In the genomic region with DNA sequence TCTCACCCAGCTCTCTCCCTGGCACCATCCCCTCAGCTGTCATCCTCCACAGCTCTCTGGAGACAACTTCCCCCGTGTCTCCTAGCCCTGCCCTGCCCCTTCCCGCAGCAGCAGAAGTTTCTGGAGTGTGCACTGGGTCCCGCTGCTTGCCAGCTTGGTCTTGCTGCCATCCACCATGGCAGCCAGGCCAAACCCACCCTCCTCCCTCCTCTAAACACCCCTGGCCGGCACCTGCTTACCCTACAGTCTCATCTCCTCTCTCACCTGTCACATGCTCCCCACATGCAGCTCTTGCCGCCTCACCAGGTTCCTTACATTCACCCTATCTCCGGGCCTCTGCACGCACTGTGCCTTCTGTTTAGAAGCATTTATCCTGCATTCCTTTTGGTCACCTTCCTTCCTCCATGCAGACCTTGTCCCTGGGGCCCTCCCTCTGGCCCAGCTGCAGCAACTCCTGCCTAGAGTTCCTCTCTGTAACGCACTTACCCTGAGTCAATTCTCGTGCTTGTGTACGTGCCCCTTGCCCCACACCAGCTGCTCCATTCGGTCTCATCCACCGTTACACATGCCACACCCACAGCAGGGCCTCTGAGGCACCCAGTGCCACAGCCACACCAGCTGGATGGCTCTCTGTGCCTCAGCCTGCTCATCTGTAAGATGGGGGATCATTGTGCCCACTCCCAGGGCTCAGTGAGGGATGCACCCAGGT, we compare ENCODE assay signal across 19 cellular contexts.
DNase-seq lines count a peak whose midpoint lies in the region; ATAC-seq and TF ChIP-seq lines count a peak whose summit lies in the region.
"Had no signal": no experiment of that assay in that cellular context is flagged by ENCODE, and none has a peak within 500 bp of the region (broad histone marks: within the 10 kb centered on the region; RNA-seq: fewer than 3 reads in every experiment).

No MANE protein-coding gene starts in this region.

- no peaks in the 10 kb centered on the region for H3K4me1 Mint-ChIP-seq in activated T-helper 2 cell treated with anti-CD3 and anti-CD28 coated beads, Interferon-gamma antibody, Interleukin-2, Interleukin-4, amounts not matched to agents 10 μg/mL and 5 μg/mL and 100 μg/mL, durations not matched to agents 14 hours and 24 hours and 36 hours (ENCODE audit: low read depth)
- H3K4me1 Mint-ChIP-seq in neural crest cell, result peaks cover 11% of the 10 kb centered on the region
- H3K4me1 Mint-ChIP-seq: brain; stimulated activated memory B cell treated with anti-CD40 and anti-IgM and Interleukin-4, amounts not matched to agents 10 μg/mL and 1 μg/mL and 100 μg/mL, for 72 hours had no signal

- no peaks in the 10 kb centered on the region for H3K4me1 ChIP-seq in heart right ventricle
- H3K4me1 ChIP-seq: pancreas had no signal

- no peaks in the 10 kb centered on the region for H3K9me3 ChIP-seq in heart right ventricle
- H3K9me3 ChIP-seq: pancreas, testis had no signal

- H3K27ac Mint-ChIP-seq in activated T-helper 2 cell treated with anti-CD3 and anti-CD28 coated beads, Interferon-gamma antibody, Interleukin-2, Interleukin-4, amounts not matched to agents 10 μg/mL and 5 μg/mL and 100 μg/mL, durations not matched to agents 14 hours and 24 hours and 36 hours, result no peak overlapping the region
- peak overlapping the region; percentile 67 for H3K27ac Mint-ChIP-seq in neural crest cell (ENCODE audit: unreplicated experiment)
- H3K27ac Mint-ChIP-seq: stimulated activated memory B cell treated with anti-CD40 and anti-IgM and Interleukin-4, amounts not matched to agents 10 μg/mL and 1 μg/mL and 100 μg/mL, for 72 hours had no signal

- peak; percentile 20 for DNase-seq in Right ventricle myocardium superior
- no peak for DNase-seq in heart right ventricle
- DNase-seq in activated T-helper 2 cell treated with anti-CD3 and anti-CD28 coated beads, Interferon-gamma antibody, Interleukin-2, Interleukin-4, amounts not matched to agents 10 μg/mL and 5 μg/mL and 100 μg/mL, durations not matched to agents 14 hours and 24 hours and 36 hours (ENCODE audit: low spot score), result peak; percentile 6
- DNase-seq in neural crest cell (ENCODE audit: low read depth, low spot score), result no peak
- DNase-seq in ureter (ENCODE audit: low spot score), result peak; percentile 32
- no peak for DNase-seq in brain microvascular endothelial cell
- no peak for DNase-seq in left lobe of liver (ENCODE audit: low spot score)
- DNase-seq: ACHN; activated CD4-positive, alpha-beta T cell treated with anti-CD3 and anti-CD28 coated beads for 1 hour; activated effector memory CD4-positive, alpha-beta T cell treated with anti-CD3 and anti-CD28 coated beads, Interleukin-2, amount 50 U/mL, for 16 hours; NCI-H1417; NCI-H2107; NCI-H524; testis had no signal

- H3K4me3 Mint-ChIP-seq in activated T-helper 2 cell treated with anti-CD3 and anti-CD28 coated beads, Interferon-gamma antibody, Interleukin-2, Interleukin-4, amounts not matched to agents 10 μg/mL and 5 μg/mL and 100 μg/mL, durations not matched to agents 14 hours and 24 hours and 36 hours (ENCODE audit: low read depth), result no peak overlapping the region
- H3K4me3 Mint-ChIP-seq in neural crest cell, result no peak overlapping the region
- H3K4me3 Mint-ChIP-seq: brain; stimulated activated memory B cell treated with anti-CD40 and anti-IgM and Interleukin-4, amounts not matched to agents 10 μg/mL and 1 μg/mL and 100 μg/mL, for 72 hours had no signal

- H3K9me3 Mint-ChIP-seq in activated T-helper 2 cell treated with anti-CD3 and anti-CD28 coated beads, Interferon-gamma antibody, Interleukin-2, Interleukin-4, amounts not matched to agents 10 μg/mL and 5 μg/mL and 100 μg/mL, durations not matched to agents 14 hours and 24 hours and 36 hours, result no peaks in the 10 kb centered on the region
- H3K9me3 Mint-ChIP-seq in neural crest cell, result no peaks in the 10 kb centered on the region
- H3K9me3 Mint-ChIP-seq: brain; stimulated activated memory B cell treated with anti-CD40 and anti-IgM and Interleukin-4, amounts not matched to agents 10 μg/mL and 1 μg/mL and 100 μg/mL, for 72 hours had no signal

- H3K4me3 ChIP-seq in heart right ventricle (no peak overlapping the region), brain microvascular endothelial cell (ENCODE audit: low read depth, low read length) (no peak overlapping the region)
- H3K4me3 ChIP-seq: pancreas, testis had no signal

- H3K36me3 ChIP-seq in heart right ventricle (no peaks in the 10 kb centered on the region), brain microvascular endothelial cell (replicated peaks) (no peaks in the 10 kb centered on the region)
- H3K36me3 ChIP-seq: pancreas had no signal

- intact Hi-C loops in Right ventricle myocardium superior (cut with DNase I), result no loop called here
- intact Hi-C loops in heart right ventricle (cut with DNase I), result no loop called here
- intact Hi-C loops in activated T-helper 2 cell treated with anti-CD3 and anti-CD28 coated beads, Interferon-gamma antibody, Interleukin-2, Interleukin-4, amounts not matched to agents 10 μg/mL and 5 μg/mL and 100 μg/mL, durations not matched to agents 14 hours and 24 hours and 36 hours (cut with micrococcal nuclease), result no loop called here

- H3K27ac ChIP-seq in heart right ventricle (no peak overlapping the region), brain microvascular endothelial cell (no peak overlapping the region)
- H3K27ac ChIP-seq: C4-2B, pancreas had no signal

- peaks cover 0 to 6% (median 0%) of the 10 kb centered on the region in 7 donors for H3K27me3 ChIP-seq in heart right ventricle
- H3K27me3 ChIP-seq in brain microvascular endothelial cell (replicated peaks), result no peaks in the 10 kb centered on the region
- H3K27me3 ChIP-seq: pancreas, testis had no signal

- no peak for ATAC-seq in Right ventricle myocardium superior (ENCODE audit: poor library complexity)
- no peak for ATAC-seq in heart right ventricle
- ATAC-seq in HG02885 (IDR thresholded peaks at IDR 0.05; ENCODE audit: poor library complexity, unreplicated experiment), result no peak
- ATAC-seq in left lobe of liver, result no peak
- ATAC-seq: pancreas; stimulated activated memory B cell treated with anti-CD40 and anti-IgM and Interleukin-4, amounts not matched to agents 10 μg/mL and 1 μg/mL and 100 μg/mL, for 72 hours had no signal

- in situ Hi-C loops in brain microvascular endothelial cell (cut with HindIII; ENCODE audit: low pct_ligation_motif_present, low sequenced_read_pairs), result no loop called here

- 74% methylated on average over 12 of the region's 12 CpGs for WGBS in heart right ventricle, 2 donors

- TF ChIP-seq CTCF in heart right ventricle (IDR thresholded peaks at IDR 0.05) (no peak), neural crest cell (conservative IDR thresholded peaks at IDR 0.05) (no peak), brain microvascular endothelial cell (IDR thresholded peaks at IDR 0.05; ENCODE audit: low read depth, low read length, missing control alignments) (no peak)

- H3K36me3 Mint-ChIP-seq in activated T-helper 2 cell treated with anti-CD3 and anti-CD28 coated beads, Interferon-gamma antibody, Interleukin-2, Interleukin-4, amounts not matched to agents 10 μg/mL and 5 μg/mL and 100 μg/mL, durations not matched to agents 14 hours and 24 hours and 36 hours (ENCODE audit: low read depth), result no peaks in the 10 kb centered on the region
- no peaks in the 10 kb centered on the region for H3K36me3 Mint-ChIP-seq in neural crest cell (ENCODE audit: low read depth)
- H3K36me3 Mint-ChIP-seq: brain; stimulated activated memory B cell treated with anti-CD40 and anti-IgM and Interleukin-4, amounts not matched to agents 10 μg/mL and 1 μg/mL and 100 μg/mL, for 72 hours had no signal

- H3K27me3 Mint-ChIP-seq in activated T-helper 2 cell treated with anti-CD3 and anti-CD28 coated beads, Interferon-gamma antibody, Interleukin-2, Interleukin-4, amounts not matched to agents 10 μg/mL and 5 μg/mL and 100 μg/mL, durations not matched to agents 14 hours and 24 hours and 36 hours (ENCODE audit: low read depth), result no peaks in the 10 kb centered on the region
- H3K27me3 Mint-ChIP-seq in neural crest cell (ENCODE audit: low read depth), result no peaks in the 10 kb centered on the region

Comparison
In these comparisons a context has a peak if more than half of its experiments do, and no peak if none do; other contexts are left out.
1. DNase-seq: peak in Right ventricle myocardium superior (single experiment), activated T-helper 2 cell treated with anti-CD3 and anti-CD28 coated beads, Interferon-gamma antibody, Interleukin-2, Interleukin-4, amounts not matched to agents 10 μg/mL and 5 μg/mL and 100 μg/mL, durations not matched to agents 14 hours and 24 hours and 36 hours (single experiment) and ureter (single experiment); none in heart right ventricle (0 of 2), neural crest cell (single experiment), brain microvascular endothelial cell (single experiment) and left lobe of liver (single experiment).